In the genomic region with DNA sequence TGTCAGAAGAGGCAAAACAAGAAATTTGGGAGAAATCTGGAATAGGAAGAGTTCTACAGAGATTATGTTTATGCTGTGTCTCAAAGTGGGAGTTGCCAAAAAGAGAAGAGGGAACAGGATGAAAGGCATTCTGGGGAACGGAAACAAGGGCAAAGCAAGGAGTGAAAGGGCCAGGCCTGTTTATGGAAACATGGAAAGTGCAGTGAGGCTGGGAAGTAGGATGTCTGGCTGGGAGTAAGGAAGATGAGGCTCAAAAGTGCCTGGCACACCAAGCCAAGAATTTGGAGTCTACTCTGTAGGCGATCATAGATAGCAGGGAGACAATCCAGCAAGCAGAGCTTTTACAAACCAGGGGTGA, we compare ENCODE assay signal across 11 cellular contexts. TPM values are rescaled to one million over a fixed set of nuclear protein-coding genes. Genes with fewer than 3 reads are reported as not detected.
DNase-seq lines count a peak whose midpoint lies in the region; ATAC-seq and TF ChIP-seq lines count a peak whose summit lies in the region.
"Had no signal": no experiment of that assay in that cellular context is flagged by ENCODE, and none has a peak within 500 bp of the region (broad histone marks: within the 10 kb centered on the region; RNA-seq: fewer than 3 reads in every experiment).

No MANE protein-coding gene starts in this region.

- intact Hi-C loops in esophagus muscularis mucosa (cut with DNase I) (no loop called here), gastrocnemius medialis (cut with DNase I; ENCODE audit: low total_unique reads) (loop anchor here (5.0 to 10.0 kb wide), 3 partner anchors 75 to 1588 kb away; a partner anchor contains a TSS)

- no peaks in the 10 kb centered on the region for H3K9me3 ChIP-seq in esophagus muscularis mucosa
- H3K9me3 ChIP-seq in gastrocnemius medialis = no peaks in the 10 kb centered on the region

- no peak for TF ChIP-seq EP300 in esophagus muscularis mucosa (IDR thresholded peaks at IDR 0.05)

- H3K4me3 ChIP-seq in esophagus muscularis mucosa = no peak overlapping the region
- peak overlapping the region in 1 of 4 donors; percentile 80 for H3K4me3 ChIP-seq in gastrocnemius medialis

- TF ChIP-seq POLR2A in esophagus muscularis mucosa (IDR thresholded peaks at IDR 0.05; ENCODE audit: low read depth) (no peak), gastrocnemius medialis (IDR thresholded peaks at IDR 0.05) (no peak)

- 63% methylated on average over 2 of the region's 2 CpGs for WGBS in esophagus muscularis mucosa

- peaks cover 6 to 22% (median 18%) of the 10 kb centered on the region in 4 donors for H3K4me1 ChIP-seq in esophagus muscularis mucosa
- peaks cover 23 to 24% of the 10 kb centered on the region in 2 donors for H3K4me1 ChIP-seq in gastrocnemius medialis

- TF ChIP-seq CTCF in esophagus muscularis mucosa (IDR thresholded peaks at IDR 0.05) (no peak), gastrocnemius medialis (IDR thresholded peaks at IDR 0.05 in 4 of 5, conservative IDR thresholded peaks at IDR 0.05 in 1 of 5) (no peak)

- H3K27me3 ChIP-seq in esophagus muscularis mucosa (no peaks in the 10 kb centered on the region), gastrocnemius medialis (no peaks in the 10 kb centered on the region)

- in situ Hi-C loops in gastrocnemius medialis (cut with MboI; ENCODE audit: low sequenced_read_pairs in 4 of 4) = loop anchor here in 1 of 4 donors (5.0 kb wide), 1 partner anchor 50 kb away; no protein-coding TSS in a partner anchor

- H3K27ac ChIP-seq in esophagus muscularis mucosa (replicated peaks in 1 of 4) (peak overlapping the region; percentile 95 to 97 (median 96)), gastrocnemius medialis (peak overlapping the region; percentile 97 to 100 (median 98))

- DNase-seq in EL (peak; percentile 0), OCI-M1 (lab: John Stamatoyannopoulos, UW) (peak; percentile 34), esophagus muscularis mucosa (ENCODE audit: extremely low spot score) (no peak), gastrocnemius medialis (no peak), NCI-H345 (lab: John Stamatoyannopoulos, UW) (no peak)
- no peak for DNase-seq in activated CD8-positive, alpha-beta memory T cell treated with anti-CD3 and anti-CD28 coated beads, Interleukin-2, amount 50 U/mL, for 4 hours
- no peak for DNase-seq in activated CD4-positive, CD25-positive, alpha-beta regulatory T cell (lab: John Stamatoyannopoulos, UW)
- DNase-seq: naive B cell, NCI-H226, T1000 had no signal

- no peaks in the 10 kb centered on the region for H3K36me3 ChIP-seq in esophagus muscularis mucosa
- no peaks in the 10 kb centered on the region for H3K36me3 ChIP-seq in gastrocnemius medialis

- ATAC-seq in gastrocnemius medialis = no peak
- no peak for ATAC-seq in HG03439 (IDR thresholded peaks at IDR 0.05; ENCODE audit: unreplicated experiment)

RNA-seq across cellular contexts. Expression of a gene that starts 1.8 kb away (rescaled TPM):
- total RNA-seq in esophagus muscularis mucosa = 10 to 100 TPM; 31.5 to 45.7 (median 39.6) TPM
- total RNA-seq in gastrocnemius medialis = 10 to 100 TPM; 10.1 to 14.6 (median 11.9) TPM

RNA-seq across cellular contexts. Expression of a gene that starts 41.4 kb away (rescaled TPM):
- total RNA-seq in esophagus muscularis mucosa (10 to 100 TPM; 11.6 to 17.5 (median 15.0) TPM), gastrocnemius medialis (10 to 100 TPM; 15.9 to 32.4 (median 26.0) TPM)

Comparison
In these comparisons a context has a peak if more than half of its experiments do, and no peak if none do; other contexts are left out.
1. DNase-seq: peak in EL (single experiment) and OCI-M1 (single experiment); none in esophagus muscularis mucosa (single experiment), gastrocnemius medialis (0 of 2), NCI-H345 (single experiment), activated CD8-positive, alpha-beta memory T cell treated with anti-CD3 and anti-CD28 coated beads, Interleukin-2, amount 50 U/mL, for 4 hours (single experiment) and activated CD4-positive, CD25-positive, alpha-beta regulatory T cell (0 of 4).